ENCODE assay signal across 8 cellular contexts in the genomic region with DNA sequence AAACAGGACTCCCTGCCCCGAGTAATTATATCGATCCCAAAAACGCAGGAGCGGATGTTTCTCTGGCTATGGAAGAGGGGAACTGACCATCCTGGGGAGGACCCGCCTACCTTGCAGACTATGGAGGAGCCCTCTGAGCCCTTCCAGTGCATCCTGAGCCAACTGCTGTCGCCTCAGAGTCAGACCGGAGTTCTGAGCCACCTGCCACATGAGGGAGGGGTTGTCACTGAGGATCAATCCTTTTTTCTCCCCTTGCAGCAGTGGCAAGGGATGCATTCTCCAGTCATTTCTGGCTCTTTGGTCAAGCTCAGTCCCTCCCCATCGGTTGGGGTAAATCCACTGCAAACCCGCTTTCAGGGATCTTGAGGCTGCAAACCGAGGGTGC. TPM values are rescaled to one million over a fixed set of nuclear protein-coding genes. Genes with fewer than 3 reads are reported as not detected.
DNase-seq lines count a peak whose midpoint lies in the region; ATAC-seq, FAIRE-seq and TF ChIP-seq lines count a peak whose summit lies in the region.

No MANE protein-coding gene starts in this region.

- CTCF ChIA-PET in activated naive CD4-positive, alpha-beta T cell treated with anti-CD3 and anti-CD28 coated beads for 36 hours (lab: Charles Lee) = interaction anchor here (1.1 to 4.2 kb wide), 4 partner anchors 15 to 37 kb away, joined by 3 to 37 read pairs (median 10); partner anchors contain the start of genes ATOSB and PIGO

- peak overlapping the region in 1 of 2 donors; percentile 79 for H3K27ac ChIP-seq in small intestine (ENCODE audit: low read depth in 1 of 2, low read length in 1 of 2)

- peaks cover 31% of the 10 kb centered on the region for H3K36me3 Mint-ChIP-seq in activated naive CD4-positive, alpha-beta T cell treated with anti-CD3 and anti-CD28 coated beads for 36 hours (ENCODE audit: low read depth)

- peak; percentile 34 for DNase-seq in activated naive CD4-positive, alpha-beta T cell treated with anti-CD3 and anti-CD28 coated beads for 36 hours
- no peak for DNase-seq in activated naive CD4-positive, alpha-beta T cell treated with anti-CD3 and anti-CD28 coated beads, Interleukin-2, amount 50 U/mL, for 16 hours
- DNase-seq in fibroblast of the aortic adventitia (ENCODE audit: low read depth) (no peak), small intestine (no peak), AG08395 (ENCODE audit: low spot score) (no peak)
- no peak for DNase-seq in central memory CD4-positive, alpha-beta T cell

- ATAC-seq in SK-N-SH treated with all-trans-retinoic acid at 6 μM for 48 hours (peak; percentile 20), HG03039 (IDR thresholded peaks at IDR 0.05; ENCODE audit: unreplicated experiment) (no peak)

- H3K4me3 ChIP-seq in fibroblast of the aortic adventitia (ENCODE audit: low read depth, low read length) = peak overlapping the region; percentile 84
- H3K4me3 ChIP-seq in small intestine (ENCODE audit: low read depth in 1 of 2, low read length in 2 of 2) = peak overlapping the region; percentile 71 to 83

- peaks cover 21% of the 10 kb centered on the region for H3K4me1 Mint-ChIP-seq in activated naive CD4-positive, alpha-beta T cell treated with anti-CD3 and anti-CD28 coated beads for 36 hours (ENCODE audit: low read depth)

- FAIRE-seq in small intestine (lab: Jason Lieb, UNC) = no peak

- no peaks in the 10 kb centered on the region for H3K36me3 ChIP-seq in small intestine (ENCODE audit: control insufficient read depth in 2 of 2, insufficient read depth in 2 of 2, low read length in 2 of 2)

- H3K4me1 ChIP-seq in small intestine (ENCODE audit: control insufficient read depth in 2 of 2, insufficient read depth in 1 of 2, low read depth in 1 of 2, low read length in 1 of 2) = no peaks in the 10 kb centered on the region

- H3K9me3 Mint-ChIP-seq in activated naive CD4-positive, alpha-beta T cell treated with anti-CD3 and anti-CD28 coated beads for 36 hours = no peaks in the 10 kb centered on the region

- H3K27ac Mint-ChIP-seq in activated naive CD4-positive, alpha-beta T cell treated with anti-CD3 and anti-CD28 coated beads for 36 hours = peak overlapping the region; percentile 98

- intact Hi-C loops in activated naive CD4-positive, alpha-beta T cell treated with anti-CD3 and anti-CD28 coated beads for 36 hours (cut with micrococcal nuclease) = loop anchor here (1.0 to 10.0 kb wide), 3 partner anchors 24 to 754 kb away; partner anchors contain the start of genes DNAJB5, KIF24, NUDT2 and STOML2

- no peaks in the 10 kb centered on the region for H3K9me3 ChIP-seq in small intestine (ENCODE audit: control insufficient read depth, low read depth)

- H3K27me3 Mint-ChIP-seq in activated naive CD4-positive, alpha-beta T cell treated with anti-CD3 and anti-CD28 coated beads for 36 hours (ENCODE audit: low read depth) = no peaks in the 10 kb centered on the region

- TF ChIP-seq CTCF in fibroblast of the aortic adventitia (IDR thresholded peaks at IDR 0.05; ENCODE audit: insufficient read depth, low read length) = no peak

- WGBS in small intestine, 3 donors = 2 to 4% (median 4%) methylated on average over 9 to 10 of the region's 10 CpGs

- peak overlapping the region; percentile 94 for H3K4me3 Mint-ChIP-seq in activated naive CD4-positive, alpha-beta T cell treated with anti-CD3 and anti-CD28 coated beads for 36 hours

- no peaks in the 10 kb centered on the region for H3K27me3 ChIP-seq in small intestine (ENCODE audit: control insufficient read depth in 2 of 2, insufficient read depth in 2 of 2, low read length in 2 of 2)

TF ChIP-seq in SK-N-SH treated with all-trans-retinoic acid at 6 μM for 48 hours, 23 proteins besides CTCF, POLR2A, EP300 and RAD21 (continues in another document):
- TF ChIP-seq TOX (CRISPR knock-in tag; IDR thresholded peaks at IDR 0.05; ENCODE audit: borderline replicate concordance) (no peak), ZFP3 (CRISPR knock-in tag; IDR thresholded peaks at IDR 0.05) (no peak), BACH2 (CRISPR knock-in tag; IDR thresholded peaks at IDR 0.05; ENCODE audit: borderline replicate concordance) (no peak), SNAI2 (CRISPR knock-in tag; IDR thresholded peaks at IDR 0.05) (no peak), GLIS3 (CRISPR knock-in tag; IDR thresholded peaks at IDR 0.05) (no peak), ZFP30 (CRISPR knock-in tag; IDR thresholded peaks at IDR 0.05) (no peak), PPARA (CRISPR knock-in tag; IDR thresholded peaks at IDR 0.05; ENCODE audit: borderline replicate concordance) (no peak), ZNF8 (CRISPR knock-in tag; IDR thresholded peaks at IDR 0.05) (no peak), ZC3H10 (CRISPR knock-in tag; IDR thresholded peaks at IDR 0.05) (no peak), RARB (CRISPR knock-in tag; IDR thresholded peaks at IDR 0.05) (no peak), ISL1 (CRISPR knock-in tag; IDR thresholded peaks at IDR 0.05) (no peak)
- TF ChIP-seq, protein P1, sequence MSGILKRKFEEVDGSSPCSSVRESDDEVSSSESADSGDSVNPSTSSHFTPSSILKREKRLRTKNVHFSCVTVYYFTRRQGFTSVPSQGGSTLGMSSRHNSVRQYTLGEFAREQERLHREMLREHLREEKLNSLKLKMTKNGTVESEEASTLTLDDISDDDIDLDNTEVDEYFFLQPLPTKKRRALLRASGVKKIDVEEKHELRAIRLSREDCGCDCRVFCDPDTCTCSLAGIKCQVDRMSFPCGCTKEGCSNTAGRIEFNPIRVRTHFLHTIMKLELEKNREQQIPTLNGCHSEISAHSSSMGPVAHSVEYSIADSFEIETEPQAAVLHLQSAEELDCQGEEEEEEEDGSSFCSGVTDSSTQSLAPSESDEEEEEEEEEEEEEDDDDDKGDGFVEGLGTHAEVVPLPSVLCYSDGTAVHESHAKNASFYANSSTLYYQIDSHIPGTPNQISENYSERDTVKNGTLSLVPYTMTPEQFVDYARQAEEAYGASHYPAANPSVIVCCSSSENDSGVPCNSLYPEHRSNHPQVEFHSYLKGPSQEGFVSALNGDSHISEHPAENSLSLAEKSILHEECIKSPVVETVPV (CRISPR knock-in tag; IDR thresholded peaks at IDR 0.05) = no peak
- TF ChIP-seq, protein P2, sequence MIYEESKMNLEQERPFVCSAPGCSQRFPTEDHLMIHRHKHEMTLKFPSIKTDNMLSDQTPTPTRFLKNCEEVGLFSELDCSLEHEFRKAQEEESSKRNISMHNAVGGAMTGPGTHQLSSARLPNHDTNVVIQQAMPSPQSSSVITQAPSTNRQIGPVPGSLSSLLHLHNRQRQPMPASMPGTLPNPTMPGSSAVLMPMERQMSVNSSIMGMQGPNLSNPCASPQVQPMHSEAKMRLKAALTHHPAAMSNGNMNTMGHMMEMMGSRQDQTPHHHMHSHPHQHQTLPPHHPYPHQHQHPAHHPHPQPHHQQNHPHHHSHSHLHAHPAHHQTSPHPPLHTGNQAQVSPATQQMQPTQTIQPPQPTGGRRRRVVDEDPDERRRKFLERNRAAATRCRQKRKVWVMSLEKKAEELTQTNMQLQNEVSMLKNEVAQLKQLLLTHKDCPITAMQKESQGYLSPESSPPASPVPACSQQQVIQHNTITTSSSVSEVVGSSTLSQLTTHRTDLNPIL (CRISPR knock-in tag; IDR thresholded peaks at IDR 0.05; ENCODE audit: low read depth) = no peak
- TF ChIP-seq, protein P3, sequence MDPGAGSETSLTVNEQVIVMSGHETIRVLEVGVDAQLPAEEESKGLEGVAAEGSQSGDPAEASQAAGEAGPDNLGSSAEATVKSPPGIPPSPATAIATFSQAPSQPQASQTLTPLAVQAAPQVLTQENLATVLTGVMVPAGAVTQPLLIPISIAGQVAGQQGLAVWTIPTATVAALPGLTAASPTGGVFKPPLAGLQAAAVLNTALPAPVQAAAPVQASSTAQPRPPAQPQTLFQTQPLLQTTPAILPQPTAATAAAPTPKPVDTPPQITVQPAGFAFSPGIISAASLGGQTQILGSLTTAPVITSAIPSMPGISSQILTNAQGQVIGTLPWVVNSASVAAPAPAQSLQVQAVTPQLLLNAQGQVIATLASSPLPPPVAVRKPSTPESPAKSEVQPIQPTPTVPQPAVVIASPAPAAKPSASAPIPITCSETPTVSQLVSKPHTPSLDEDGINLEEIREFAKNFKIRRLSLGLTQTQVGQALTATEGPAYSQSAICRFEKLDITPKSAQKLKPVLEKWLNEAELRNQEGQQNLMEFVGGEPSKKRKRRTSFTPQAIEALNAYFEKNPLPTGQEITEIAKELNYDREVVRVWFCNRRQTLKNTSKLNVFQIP (CRISPR knock-in tag; IDR thresholded peaks at IDR 0.05; ENCODE audit: borderline replicate concordance, low read depth) = no peak

RNA-seq across cellular contexts. Expression of gene FANCG, which starts 0.7 kb away (rescaled TPM):
- 100 to 1,000 TPM; 109 to 118 TPM for total RNA-seq in activated naive CD4-positive, alpha-beta T cell treated with anti-CD3 and anti-CD28 coated beads for 36 hours
- total RNA-seq in fibroblast of the aortic adventitia (ENCODE audit: low replicate concordance) = 16.2 and 32.2 TPM in 2 replicates
- polyA plus RNA-seq in small intestine = 10 to 100 TPM in 2 of 3 donors, 1 to 10 TPM in 1; 10.0 to 21.1 (median 12.3) TPM

RNA-seq across cellular contexts. Expression of gene VCP, which starts 6.6 kb away (rescaled TPM):
- 100 to 1,000 TPM; 218 to 226 TPM for total RNA-seq in activated naive CD4-positive, alpha-beta T cell treated with anti-CD3 and anti-CD28 coated beads for 36 hours
- 203 and 210 TPM in 2 replicates for total RNA-seq in fibroblast of the aortic adventitia (ENCODE audit: low replicate concordance)
- 100 to 1,000 TPM in 1 of 3 donors, 10 to 100 TPM in 2; 54.0 to 116 (median 58.6) TPM for polyA plus RNA-seq in small intestine

RNA-seq across cellular contexts. Expression of gene PIGO, which starts 17.4 kb away (rescaled TPM):
- 10 to 100 TPM; 22.8 to 23.7 TPM for total RNA-seq in activated naive CD4-positive, alpha-beta T cell treated with anti-CD3 and anti-CD28 coated beads for 36 hours
- 8.9 and 12.1 TPM in 2 replicates for total RNA-seq in fibroblast of the aortic adventitia (ENCODE audit: low replicate concordance)
- 10 to 100 TPM; 10.8 to 23.8 (median 13.4) TPM for polyA plus RNA-seq in small intestine

RNA-seq across cellular contexts. Expression of gene STOML2, which starts 23.9 kb away (rescaled TPM):
- 100 to 1,000 TPM; 165 to 168 TPM for total RNA-seq in activated naive CD4-positive, alpha-beta T cell treated with anti-CD3 and anti-CD28 coated beads for 36 hours
- 65.3 and 109 TPM in 2 replicates for total RNA-seq in fibroblast of the aortic adventitia (ENCODE audit: low replicate concordance)
- polyA plus RNA-seq in small intestine = 100 to 1,000 TPM; 125 to 160 (median 132) TPM

RNA-seq across cellular contexts. Expression of gene ATOSB, which starts 36.6 kb away (rescaled TPM):
- 1 to 10 TPM; 3.4 to 3.7 TPM for total RNA-seq in activated naive CD4-positive, alpha-beta T cell treated with anti-CD3 and anti-CD28 coated beads for 36 hours
- total RNA-seq in fibroblast of the aortic adventitia (ENCODE audit: low replicate concordance) = 14.1 and 22.1 TPM in 2 replicates
- 10 to 100 TPM; 11.3 to 20.1 (median 17.8) TPM for polyA plus RNA-seq in small intestine
